Comparison of ENCODE assay signal across 10 cellular contexts in genomic region chr3:27166888-27167287, GRCh38.
A peak's percentile ranks its signal among the peaks of the same experiment; 100 is the strongest.
DNase-seq lines count a peak whose midpoint lies in the region; ATAC-seq lines count a peak whose summit lies in the region.
"Had no signal": no experiment of that assay in that cellular context is flagged by ENCODE, and none has a peak within 500 bp of the region (broad histone marks: within the 10 kb centered on the region; RNA-seq: fewer than 3 reads in every experiment).

No MANE protein-coding gene starts in this region.

- no peak for ATAC-seq in GM21723 (IDR thresholded peaks at IDR 0.05; ENCODE audit: unreplicated experiment)

- peak; percentile 84 for DNase-seq in GM03348 (ENCODE audit: low spot score)
- DNase-seq in NCI-H82 treated with DMSO at 0.1 percent for 48 hours (lab: John Stamatoyannopoulos, UW; ENCODE audit: unreplicated experiment), result peak; percentile 15
- peak; percentile 63 for DNase-seq in epidermal melanocyte (ENCODE audit: insufficient read length, low spot score)
- peak; percentile 50 for DNase-seq in putamen (ENCODE audit: low spot score)
- DNase-seq in midbrain (lab: John Stamatoyannopoulos, UW), result no peak
- DNase-seq in NCI-H1105 (lab: John Stamatoyannopoulos, UW), result no peak
- DNase-seq in stimulated activated CD4-positive, alpha-beta T cell treated with anti-CD3 and anti-CD28 coated beads, Interleukin-4, amount 100 ng/mL, for 4 hours, result no peak
- DNase-seq: activated B cell treated with CpG ODN at 0.5 μM for 24 hours, NCI-H510A had no signal

Comparison
In these comparisons a context has a peak if more than half of its experiments do, and no peak if none do; other contexts are left out.
1. DNase-seq: peak in GM03348 (single experiment), NCI-H82 treated with DMSO at 0.1 percent for 48 hours (single experiment), epidermal melanocyte (single experiment) and putamen (single experiment); none in midbrain (single experiment), NCI-H1105 (single experiment) and stimulated activated CD4-positive, alpha-beta T cell treated with anti-CD3 and anti-CD28 coated beads, Interleukin-4, amount 100 ng/mL, for 4 hours (0 of 2).